ENCODE assay signal across 8 cellular contexts in genomic region chr7:1144269-1144771, GRCh38. TPM values are rescaled to one million over a fixed set of nuclear protein-coding genes. Genes with fewer than 3 reads are reported as not detected.
DNase-seq lines count a peak whose midpoint lies in the region; ATAC-seq and TF ChIP-seq lines count a peak whose summit lies in the region.

No MANE protein-coding gene starts in this region.

- peaks cover 3 to 8% of the 10 kb centered on the region in 2 experiments for H3K36me3 ChIP-seq in mesenchymal stem cell (ENCODE audit: control insufficient read depth in 1 of 2, insufficient read depth in 2 of 2, low read depth in 1 of 2, low read length in 2 of 2)

- H3K4me2 ChIP-seq in mesenchymal stem cell (ENCODE audit: low read length, poor library complexity, severe bottlenecking), result no peak overlapping the region

- H3K4me3 ChIP-seq in choroid plexus epithelial cell (ENCODE audit: low read depth, low read length), result no peak overlapping the region
- no peak overlapping the region for H3K4me3 ChIP-seq in mesenchymal stem cell (ENCODE audit: insufficient read depth in 1 of 2, low read depth in 1 of 2, low read length in 2 of 2)

- ATAC-seq in GM21737 (IDR thresholded peaks at IDR 0.05; ENCODE audit: unreplicated experiment) (no peak), GM21619 (IDR thresholded peaks at IDR 0.05; ENCODE audit: unreplicated experiment) (no peak)

- in situ Hi-C loops in G401 (cut with HindIII; ENCODE audit: low sequenced_read_pairs), result no loop called here

- no peak overlapping the region for H3K27ac ChIP-seq in mesenchymal stem cell (ENCODE audit: low read length, poor library complexity, severe bottlenecking)

- H3K14ac ChIP-seq in mesenchymal stem cell (ENCODE audit: low read length in 2 of 2), result no peak overlapping the region

- H3K4me1 ChIP-seq in mesenchymal stem cell (ENCODE audit: control insufficient read depth, insufficient read depth, low read depth, low read length), result no peaks in the 10 kb centered on the region

- no peaks in the 10 kb centered on the region for H3K27me3 Mint-ChIP-seq in neural crest cell (ENCODE audit: low read depth)

- DNase-seq in G401 (ENCODE audit: low spot score) (peak; percentile 93), NCI-H2227 (lab: John Stamatoyannopoulos, UW; ENCODE audit: unreplicated experiment) (peak; percentile 31), choroid plexus epithelial cell (ENCODE audit: low read depth) (peak; percentile 54), neural crest cell (ENCODE audit: low read depth, low spot score) (no peak), mesenchymal stem cell (no peak)
- DNase-seq in activated naive CD4-positive, alpha-beta T cell treated with anti-CD3 and anti-CD28 coated beads, Interleukin-2, amount 50 U/mL, for 16 hours, result no peak

- H3K4me3 Mint-ChIP-seq in neural crest cell, result no peak overlapping the region

- no peaks in the 10 kb centered on the region for H3K9me3 Mint-ChIP-seq in neural crest cell

- H3K27me3 ChIP-seq in mesenchymal stem cell (ENCODE audit: control insufficient read depth in 1 of 2, insufficient read depth in 1 of 2, low read length in 2 of 2), result no peaks in the 10 kb centered on the region

- H2BK12ac ChIP-seq in mesenchymal stem cell (ENCODE audit: low read length in 2 of 2), result no peak overlapping the region

- no peak overlapping the region for H3K27ac Mint-ChIP-seq in neural crest cell (ENCODE audit: unreplicated experiment)

- H3K9ac ChIP-seq in mesenchymal stem cell (ENCODE audit: low read length), result no peak overlapping the region

- no peaks in the 10 kb centered on the region for H3K4me1 Mint-ChIP-seq in neural crest cell

- H3K18ac ChIP-seq in mesenchymal stem cell (ENCODE audit: low read depth in 1 of 2, low read length in 2 of 2), result no peak overlapping the region

- H3K79me1 ChIP-seq in mesenchymal stem cell (replicated peaks; ENCODE audit: low read length, poor library complexity, severe bottlenecking), result peaks cover 1% of the 10 kb centered on the region

- H4K8ac ChIP-seq in mesenchymal stem cell (ENCODE audit: low read length), result no peak overlapping the region

- H2BK5ac ChIP-seq in mesenchymal stem cell (ENCODE audit: low read depth, low read length, poor library complexity, severe bottlenecking), result no peak overlapping the region

- H2BK15ac ChIP-seq in mesenchymal stem cell (ENCODE audit: low read depth, poor library complexity, severe bottlenecking), result no peak overlapping the region

- no peak overlapping the region for H2BK120ac ChIP-seq in mesenchymal stem cell (ENCODE audit: low read depth, low read length)

- no peak overlapping the region for H2AFZ ChIP-seq in mesenchymal stem cell (ENCODE audit: low read depth, low read length)

- H3K36me3 Mint-ChIP-seq in neural crest cell (ENCODE audit: low read depth), result no peaks in the 10 kb centered on the region

- H2AK5ac ChIP-seq in mesenchymal stem cell (ENCODE audit: low read length, severe bottlenecking), result no peak overlapping the region

- TF ChIP-seq CTCF in choroid plexus epithelial cell (conservative IDR thresholded peaks at IDR 0.05; ENCODE audit: low read depth, low read length), result peak; percentile 35
- TF ChIP-seq CTCF in neural crest cell (conservative IDR thresholded peaks at IDR 0.05), result peak; percentile 29

- no peaks in the 10 kb centered on the region for H3K9me3 ChIP-seq in mesenchymal stem cell (ENCODE audit: control insufficient read depth, low read length)

- H4K91ac ChIP-seq in mesenchymal stem cell (ENCODE audit: low read length), result no peak overlapping the region

- H3K23ac ChIP-seq in mesenchymal stem cell (ENCODE audit: low read length in 2 of 2), result no peak overlapping the region

- 89% methylated on average over 23 of the region's 23 CpGs for WGBS in mesenchymal stem cell

- no peak overlapping the region for H3K4ac ChIP-seq in mesenchymal stem cell (ENCODE audit: low read depth in 1 of 2, low read length in 2 of 2)

RNA-seq across cellular contexts. Expression of gene ZFAND2A, which starts 15.7 kb away (rescaled TPM):
- 17.7 and 26.5 TPM in 2 replicates for total RNA-seq in G401 (2014; rRNA removed; shearing (Covaris generic))
- 13.6 and 14.5 TPM in 2 replicates for total RNA-seq in neural crest cell
- polyA plus RNA-seq in mesenchymal stem cell (2013, experiment 1 of 2), result 16.9 TPM
- polyA plus RNA-seq in mesenchymal stem cell (2013, experiment 2 of 2), result 17.7 TPM

RNA-seq across cellular contexts. Expression of gene GPER1, which starts 56.4 kb away (rescaled TPM):
- 1.4 and 3.5 TPM in 2 replicates for total RNA-seq in G401 (2014; rRNA removed; shearing (Covaris generic))
- total RNA-seq in neural crest cell, result 0.91 and 1.1 TPM in 2 replicates
- 3.9 TPM for polyA plus RNA-seq in mesenchymal stem cell (2013, experiment 1 of 2)
- polyA plus RNA-seq in mesenchymal stem cell (2013, experiment 2 of 2), result 4.0 TPM

Comparison
In these comparisons a context has a peak if more than half of its experiments do, and no peak if none do; other contexts are left out.
1. DNase-seq: peak in G401 (single experiment), NCI-H2227 (single experiment) and choroid plexus epithelial cell (single experiment); none in neural crest cell (single experiment), mesenchymal stem cell (single experiment) and activated naive CD4-positive, alpha-beta T cell treated with anti-CD3 and anti-CD28 coated beads, Interleukin-2, amount 50 U/mL, for 16 hours (single experiment).